In genomic region chr11:45994421-45995341, GRCh38 we compare ENCODE assay signal across 13 cellular contexts.
DNase-seq lines count a peak whose midpoint lies in the region; ATAC-seq, FAIRE-seq and TF ChIP-seq lines count a peak whose summit lies in the region.
"Had no signal": no experiment of that assay in that cellular context is flagged by ENCODE, and none has a peak within 500 bp of the region (broad histone marks: within the 10 kb centered on the region; RNA-seq: fewer than 3 reads in every experiment).

No MANE protein-coding gene starts in this region.

- no peak for TF ChIP-seq POLR2A in GM12891 (IDR thresholded peaks at IDR 0.05; ENCODE audit: low read depth, low read length)

- no peak for FAIRE-seq in GM12891 (lab: Jason Lieb, UNC)

- H3K27ac ChIP-seq in HUES64 (ENCODE audit: low read depth, low read length) (peak overlapping the region; percentile 75), VCaP (peak overlapping the region; percentile 2; the same call in 1 of the 2 replicates), rectal smooth muscle tissue (ENCODE audit: low read depth, low read length) (peak overlapping the region; percentile 75)

- TF ChIP-seq CTCF in VCaP (conservative IDR thresholded peaks at IDR 0.05): no peak
- TF ChIP-seq CTCF in foreskin fibroblast (IDR thresholded peaks at IDR 0.05; ENCODE audit: low read depth, low read length): no peak

- peaks cover 60% of the 10 kb centered on the region for H3K4me1 ChIP-seq in HUES64 (ENCODE audit: insufficient read depth, low read length)
- H3K4me1 ChIP-seq in rectal smooth muscle tissue (ENCODE audit: control insufficient read depth, insufficient read depth, low read length): peaks cover 13% of the 10 kb centered on the region

- DNase-seq in foreskin fibroblast (peak; percentile 23 to 58), NCI-H1105 treated with DMSO at 0.1 percent for 48 hours (lab: John Stamatoyannopoulos, UW) (no peak), GM12891 (ENCODE audit: insufficient read length, low spot score) (no peak)
- DNase-seq: activated CD8-positive, alpha-beta memory T cell treated with anti-CD3 and anti-CD28 coated beads for 24 hours; esophagus squamous epithelium; NCI-H510A; stimulated activated CD4-positive, alpha-beta T cell treated with anti-CD3 and anti-CD28 coated beads, Interleukin-12 subunit alpha, Interleukin-12 subunit beta, amount 100 ng/mL, for 4 hours had no signal

- H3K4me3 ChIP-seq in HUES64 (ENCODE audit: low read length) (no peak overlapping the region), foreskin fibroblast (ENCODE audit: low read depth in 1 of 2, low read length in 2 of 2) (no peak overlapping the region), rectal smooth muscle tissue (ENCODE audit: low read length) (no peak overlapping the region)
- H3K4me3 ChIP-seq: esophagus squamous epithelium had no signal

- ATAC-seq in GM19023 (IDR thresholded peaks at IDR 0.05; ENCODE audit: unreplicated experiment): no peak
- ATAC-seq in HG02763 (IDR thresholded peaks at IDR 0.05; ENCODE audit: unreplicated experiment): no peak
- ATAC-seq: stimulated activated memory B cell treated with anti-CD40 and anti-IgM and Interleukin-4, amounts not matched to agents 10 μg/mL and 1 μg/mL and 100 μg/mL, for 72 hours had no signal

- H3K9me3 ChIP-seq in HUES64 (ENCODE audit: insufficient read depth, low read depth, low read length): no peaks in the 10 kb centered on the region
- H3K9me3 ChIP-seq: esophagus squamous epithelium had no signal

- H3K27me3 ChIP-seq in HUES64 (ENCODE audit: insufficient read depth, low read length) (no peaks in the 10 kb centered on the region), rectal smooth muscle tissue (ENCODE audit: control insufficient read depth, insufficient read depth, low read length) (no peaks in the 10 kb centered on the region)
- H3K27me3 ChIP-seq: esophagus squamous epithelium had no signal

- H3K9ac ChIP-seq in HUES64 (ENCODE audit: low read depth, low read length): peak overlapping the region; percentile 31
- H3K9ac ChIP-seq in rectal smooth muscle tissue (ENCODE audit: low read length): no peak overlapping the region

- H3K36me3 ChIP-seq in HUES64 (ENCODE audit: insufficient read depth, low read length) (no peaks in the 10 kb centered on the region), rectal smooth muscle tissue (ENCODE audit: control insufficient read depth, insufficient read depth, low read length) (no peaks in the 10 kb centered on the region)
- H3K36me3 ChIP-seq: esophagus squamous epithelium had no signal

- WGBS in HUES64: 59% methylated on average over 8 of the region's 9 CpGs

TF ChIP-seq in GM12891, 5 proteins besides CTCF, POLR2A, EP300 and RAD21:
- TF ChIP-seq POLR2AphosphoS5 (IDR thresholded peaks at IDR 0.05; ENCODE audit: low read depth, low read length) (no peak), POU2F2 (IDR thresholded peaks at IDR 0.05; ENCODE audit: low read depth, low read length) (no peak), SPI1 (IDR thresholded peaks at IDR 0.05; ENCODE audit: low read depth, low read length) (no peak), TAF1 (IDR thresholded peaks at IDR 0.05; ENCODE audit: low read depth, low read length) (no peak), PAX5 (IDR thresholded peaks at IDR 0.05; ENCODE audit: insufficient read depth, low read length, severe bottlenecking) (no peak)

Comparison
In these comparisons a context has a peak if more than half of its experiments do, and no peak if none do; other contexts are left out.
1. H3K27ac ChIP-seq: peak in every context shown above with its lines; median percentile 75 in HUES64; 75 in rectal smooth muscle tissue; 2 in VCaP.
2. DNase-seq: peak in foreskin fibroblast (2 of 2); none in NCI-H1105 treated with DMSO at 0.1 percent for 48 hours (single experiment) and GM12891 (single experiment).